In the genomic region with DNA sequence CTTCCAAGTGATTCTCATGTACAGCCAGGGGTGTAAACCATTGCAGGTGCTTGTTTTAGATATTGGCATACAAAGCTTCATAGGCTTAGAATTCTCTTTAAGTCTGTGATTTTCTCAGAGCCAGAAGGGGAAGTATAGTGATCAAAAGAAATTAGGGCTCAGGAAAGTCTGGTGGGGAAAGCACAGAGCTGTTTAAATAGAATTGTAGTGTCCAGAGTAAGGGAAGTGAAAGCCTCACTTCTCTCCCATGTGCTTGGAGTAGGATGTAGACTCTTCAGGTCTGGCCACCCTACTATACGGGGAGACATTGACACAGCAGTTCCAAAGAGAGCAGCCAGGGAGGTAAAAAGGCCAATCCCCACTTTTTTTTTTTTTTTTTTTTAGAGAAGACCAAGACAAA, we compare ENCODE assay signal across 9 cellular contexts. TPM values are rescaled to one million over a fixed set of nuclear protein-coding genes. Genes with fewer than 3 reads are reported as not detected.
DNase-seq lines count a peak whose midpoint lies in the region; ATAC-seq and TF ChIP-seq lines count a peak whose summit lies in the region.
"Had no signal": no experiment of that assay in that cellular context is flagged by ENCODE, and none has a peak within 500 bp of the region (broad histone marks: within the 10 kb centered on the region; RNA-seq: fewer than 3 reads in every experiment).

No MANE protein-coding gene starts in this region.

- H3K36me3 Mint-ChIP-seq in CD4-positive, alpha-beta T cell (ENCODE audit: low read depth), result peaks cover 21% of the 10 kb centered on the region

- H3K36me3 ChIP-seq in trophoblast cell (ENCODE audit: control insufficient read depth in 1 of 2, insufficient read depth in 2 of 2, low read length in 2 of 2) (peaks cover 6 to 10% of the 10 kb centered on the region in 2 experiments), adrenal gland (replicated peaks in 1 of 2) (no peaks in the 10 kb centered on the region)

- no peaks in the 10 kb centered on the region for H3K9me3 ChIP-seq in CD4-positive, alpha-beta T cell (ENCODE audit: control insufficient read depth, low read length)
- H3K9me3 ChIP-seq in trophoblast cell (ENCODE audit: insufficient read depth, low read depth, low read length) (no peaks in the 10 kb centered on the region), adrenal gland (replicated peaks in 1 of 3) (no peaks in the 10 kb centered on the region)
- H3K9me3 ChIP-seq: esophagus squamous epithelium had no signal

- no peak overlapping the region for H4K8ac ChIP-seq in trophoblast cell (ENCODE audit: low read depth, low read length)

- TF ChIP-seq POLR2A in adrenal gland (IDR thresholded peaks at IDR 0.05), result no peak

- no peak overlapping the region for H3K14ac ChIP-seq in trophoblast cell (ENCODE audit: low read length)

- peaks cover 4% of the 10 kb centered on the region in 2 experiments for H3K4me1 ChIP-seq in trophoblast cell (ENCODE audit: control insufficient read depth in 1 of 2, insufficient read depth in 2 of 2, low read length in 2 of 2)
- no peaks in the 10 kb centered on the region for H3K4me1 ChIP-seq in adrenal gland (replicated peaks in 1 of 2)

- DNase-seq in CD4-positive, alpha-beta T cell, result no peak
- DNase-seq in SKM-1 treated with dmso at 0.1 percent for 144 hours (lab: John Stamatoyannopoulos, UW; ENCODE audit: unreplicated experiment) (peak; percentile 61), medulla oblongata (ENCODE audit: extremely low spot score) (peak; percentile 74), trophoblast cell (no peak), NK-92 (lab: John Stamatoyannopoulos, UW; ENCODE audit: unreplicated experiment) (no peak), adrenal gland (no peak), NCI-H510A (lab: John Stamatoyannopoulos, UW) (no peak)
- DNase-seq: esophagus squamous epithelium had no signal

- no peak for TF ChIP-seq CTCF in CD4-positive, alpha-beta T cell (IDR thresholded peaks at IDR 0.05)
- TF ChIP-seq CTCF in adrenal gland (IDR thresholded peaks at IDR 0.05), result no peak

- peaks cover 2% of the 10 kb centered on the region for H3K79me2 ChIP-seq in trophoblast cell (ENCODE audit: control insufficient read depth, insufficient read depth, low read length, poor library complexity)

- H3K4me2 ChIP-seq in trophoblast cell (ENCODE audit: low read length), result no peak overlapping the region

- peak overlapping the region; percentile 75 for H3K4me3 Mint-ChIP-seq in CD4-positive, alpha-beta T cell

- H3K27ac ChIP-seq in CD4-positive, alpha-beta T cell (ENCODE audit: low read depth, low read length), result no peak overlapping the region
- no peak overlapping the region for H3K27ac ChIP-seq in trophoblast cell (ENCODE audit: low read depth, low read length)
- no peak overlapping the region for H3K27ac ChIP-seq in adrenal gland
- H3K27ac ChIP-seq: esophagus squamous epithelium had no signal

- H2BK5ac ChIP-seq in trophoblast cell (ENCODE audit: low read depth, low read length, poor library complexity), result no peak overlapping the region

- no peak overlapping the region for H2AK5ac ChIP-seq in trophoblast cell (ENCODE audit: low read length)

- CTCF ChIA-PET in CD4-positive, alpha-beta T cell (lab: Charles Lee), result no interaction called here

- WGBS in trophoblast cell (ENCODE audit: extremely low coverage, insufficient coverage, insufficient read length), result no CpG with 5 or more reads among the region's 1 CpG
- WGBS in adrenal gland, 4 donors, result 36 to 61% (median 58%) methylated on average over 1 of the region's 1 CpG

- H3K79me1 ChIP-seq in trophoblast cell (ENCODE audit: low read length), result peaks cover 3% of the 10 kb centered on the region

- POLR2A ChIA-PET in CD4-positive, alpha-beta T cell (lab: Charles Lee), result no interaction called here

- H4K91ac ChIP-seq in trophoblast cell (ENCODE audit: low read depth, low read length), result no peak overlapping the region

- H4K12ac ChIP-seq in trophoblast cell (ENCODE audit: low read depth, low read length), result no peak overlapping the region

- H3K4me3 ChIP-seq in trophoblast cell (ENCODE audit: low read depth, low read length), result no peak overlapping the region
- no peak overlapping the region for H3K4me3 ChIP-seq in adrenal gland

- H3K4ac ChIP-seq in trophoblast cell (ENCODE audit: low read depth, low read length), result no peak overlapping the region

- H2AFZ ChIP-seq in trophoblast cell (ENCODE audit: insufficient read depth, low read length, poor library complexity), result no peak overlapping the region

- H3K18ac ChIP-seq in trophoblast cell (ENCODE audit: low read length), result no peak overlapping the region

- no peak overlapping the region for H2BK12ac ChIP-seq in trophoblast cell (ENCODE audit: low read length)

- no peak overlapping the region for H3K9ac ChIP-seq in trophoblast cell (ENCODE audit: low read length)

- H3K27me3 ChIP-seq in CD4-positive, alpha-beta T cell (ENCODE audit: control insufficient read depth, insufficient read depth, low read length), result no peaks in the 10 kb centered on the region
- H3K27me3 ChIP-seq in trophoblast cell (ENCODE audit: insufficient read depth, low read length) (no peaks in the 10 kb centered on the region), adrenal gland (peaks cover 4% of the 10 kb centered on the region)
- H3K27me3 ChIP-seq: esophagus squamous epithelium had no signal

- no peak overlapping the region for H3K27ac Mint-ChIP-seq in CD4-positive, alpha-beta T cell

- H2BK120ac ChIP-seq in trophoblast cell (ENCODE audit: insufficient read depth, low read length, poor library complexity), result no peak overlapping the region

- intact Hi-C loops in CD4-positive, alpha-beta T cell (cut with DNase I, micrococcal nuclease), result no loop called here
- intact Hi-C loops in adrenal gland (cut with DNase I), result no loop called here

- no peak for ATAC-seq in CD4-positive, alpha-beta T cell (ENCODE audit: poor library complexity)
- ATAC-seq in GM21576 (IDR thresholded peaks at IDR 0.05; ENCODE audit: unreplicated experiment), result peak; percentile 12

- no peaks in the 10 kb centered on the region for H3K27me3 Mint-ChIP-seq in CD4-positive, alpha-beta T cell

- H3K23ac ChIP-seq in trophoblast cell (ENCODE audit: low read length), result no peak overlapping the region

- peaks cover 52% of the 10 kb centered on the region for H3K4me1 Mint-ChIP-seq in CD4-positive, alpha-beta T cell (ENCODE audit: low read depth)

- H3K9me3 Mint-ChIP-seq in CD4-positive, alpha-beta T cell, result no peaks in the 10 kb centered on the region

RNA-seq across cellular contexts. Expression of gene GCNT2, which starts 10.4 kb away (rescaled TPM):
- total RNA-seq in CD4-positive, alpha-beta T cell, result 1 to 10 TPM; 1.5 to 1.8 TPM
- 16.5 and 17.2 TPM in 2 replicates for polyA plus RNA-seq in trophoblast cell (2013)
- total RNA-seq in adrenal gland, result 1 to 10 TPM in 7 of 8 donors, under 1 TPM in 1; 0.87 to 4.0 (median 1.8) TPM
- 1 to 10 TPM in 1 of 3 donors, under 1 TPM in 2; 0.27 to 1.2 (median 0.56) TPM for polyA plus RNA-seq in adrenal gland

Comparison
In these comparisons a context has a peak if more than half of its experiments do, and no peak if none do; other contexts are left out.
1. DNase-seq: peak in SKM-1 treated with dmso at 0.1 percent for 144 hours (single experiment) and medulla oblongata (single experiment); none in CD4-positive, alpha-beta T cell (0 of 10), trophoblast cell (0 of 2), NK-92 (single experiment), adrenal gland (0 of 7) and NCI-H510A (single experiment).